Comparison of ENCODE assay signal across 1 cellular context in the genomic region with DNA sequence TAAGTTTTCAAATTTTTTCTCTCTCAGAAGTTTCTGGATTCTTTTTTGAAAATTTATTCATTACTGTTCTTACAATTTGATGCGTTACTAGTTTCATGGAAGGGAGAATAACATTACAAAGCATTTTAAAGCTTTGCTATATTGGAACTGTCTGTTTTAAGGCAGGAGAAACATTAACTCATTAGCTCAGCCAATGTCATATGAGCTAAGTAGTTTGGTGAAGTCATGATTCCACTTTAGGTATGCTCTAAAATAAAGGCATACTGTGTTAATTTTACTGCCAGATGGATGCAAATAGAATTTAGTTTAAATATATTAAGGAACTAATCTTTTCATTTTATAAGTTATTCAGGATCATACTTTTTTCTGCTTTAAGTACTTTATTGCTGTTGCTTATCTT.
TF ChIP-seq lines count a peak whose summit lies in the region.

No MANE protein-coding gene starts in this region.

TF ChIP-seq in WTC11, 78 proteins besides CTCF, POLR2A, EP300 and RAD21 (continued from another document):
- TF ChIP-seq PRDM15 (CRISPR knock-in tag; IDR thresholded peaks at IDR 0.05): no peak
- TF ChIP-seq ZBTB21 (CRISPR knock-in tag; IDR thresholded peaks at IDR 0.05; ENCODE audit: borderline replicate concordance): no peak
- no peak for TF ChIP-seq E2F4 (CRISPR knock-in tag; IDR thresholded peaks at IDR 0.05; ENCODE audit: borderline replicate concordance, low read depth)
- TF ChIP-seq SMAD3 (CRISPR knock-in tag; IDR thresholded peaks at IDR 0.05; ENCODE audit: borderline replicate concordance): no peak
- no peak for TF ChIP-seq CBFB (CRISPR knock-in tag; IDR thresholded peaks at IDR 0.05; ENCODE audit: low read depth)
- TF ChIP-seq ZNF416 (CRISPR knock-in tag; IDR thresholded peaks at IDR 0.05): no peak
